8 cellular contexts compared by ENCODE assay signal in the genomic region with DNA sequence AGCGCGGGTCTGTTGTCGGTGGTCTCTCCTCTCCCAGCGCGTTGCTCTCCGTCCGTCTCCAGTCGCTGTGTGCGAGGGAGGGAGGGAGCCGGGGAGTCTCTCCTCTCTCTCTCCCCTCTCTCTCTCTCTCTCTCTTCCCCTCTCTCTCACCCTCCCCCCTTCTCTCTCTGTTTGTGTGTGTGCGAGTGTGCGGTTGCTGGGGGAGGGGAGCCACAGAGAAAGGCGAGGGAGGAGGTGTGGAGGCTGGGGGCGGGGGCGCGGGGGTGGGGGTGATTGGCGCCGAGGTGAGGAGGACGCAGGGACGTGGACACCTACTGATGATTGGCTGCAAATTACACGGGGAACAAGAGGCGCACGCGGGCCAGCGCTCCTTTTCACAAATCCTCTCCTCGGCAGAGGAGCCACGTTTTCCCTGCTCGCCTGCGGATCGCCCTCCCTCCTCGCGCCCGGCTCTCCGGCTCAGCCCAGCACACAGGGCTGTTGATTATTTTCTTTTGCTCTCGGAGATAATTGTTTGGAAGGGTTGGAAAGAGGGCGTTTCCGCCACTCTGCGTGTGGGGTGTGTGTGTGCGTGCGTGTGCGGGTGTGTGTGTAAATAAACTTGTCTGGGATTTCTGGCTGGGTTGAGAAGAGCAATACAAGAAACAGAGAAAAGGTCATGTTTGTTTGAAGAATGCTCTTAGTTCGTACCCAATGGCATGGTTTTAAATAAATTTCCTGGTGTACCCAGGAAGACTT. TPM values are rescaled to one million over a fixed set of nuclear protein-coding genes. Genes with fewer than 3 reads are reported as not detected.
DNase-seq lines count a peak whose midpoint lies in the region; FAIRE-seq and TF ChIP-seq lines count a peak whose summit lies in the region.

A gene (minus strand): TSS at position 73 of the 738 bp plus-strand sequence. CDS start 3,092 bp downstream, outside the sequence.

- H3K27me3 ChIP-seq in BE2C (no peaks in the 10 kb centered on the region), KMS-11 (ENCODE audit: insufficient read depth, low read depth) (no peaks in the 10 kb centered on the region), bronchial epithelial cell (ENCODE audit: control insufficient read depth, insufficient read depth, low read length) (peaks cover 2% of the 10 kb centered on the region), keratinocyte (ENCODE audit: control insufficient read depth, extremely low read depth, insufficient read depth, low read length) (peaks cover 41% of the 10 kb centered on the region)

- H4K20me1 ChIP-seq in KMS-11 (ENCODE audit: insufficient read depth) = no peaks in the 10 kb centered on the region
- H4K20me1 ChIP-seq in keratinocyte (ENCODE audit: control insufficient read depth, extremely low read depth, insufficient read depth, low read length) = no peaks in the 10 kb centered on the region

- peak within 1 kb of the TSS; percentile 95 for H3K27ac ChIP-seq in KMS-11
- H3K27ac ChIP-seq in keratinocyte (ENCODE audit: control insufficient read depth, insufficient read depth, low read length) = no peak within 1 kb of the TSS
- H3K27ac ChIP-seq in skin epidermis = peak within 1 kb of the TSS in 6 of 21 experiments; percentile 19 to 78 (median 51)

- H3K4me3 ChIP-seq in BE2C (ENCODE audit: low read depth, low read length) (peak within 1 kb of the TSS; percentile 93), KMS-11 (IDR thresholded peaks at IDR 0.05; ENCODE audit: insufficient read depth, low read depth, low read length) (no peak within 1 kb of the TSS), bronchial epithelial cell (ENCODE audit: low read depth, low read length) (peak within 1 kb of the TSS; percentile 43), keratinocyte (ENCODE audit: control insufficient read depth in 2 of 3, extremely low read depth in 1 of 3, insufficient read depth in 2 of 3, low read depth in 1 of 3, low read length in 3 of 3) (peak within 1 kb of the TSS; percentile 31 to 71 (median 64)), skin epidermis (peak within 1 kb of the TSS in 6 of 7 experiments; percentile 4 to 49 (median 24))

- H2AFZ ChIP-seq in KMS-11 (ENCODE audit: low read depth) (peak within 1 kb of the TSS; percentile 80), keratinocyte (ENCODE audit: control insufficient read depth, low read length) (peak within 1 kb of the TSS; percentile 77)

- no peaks in the 10 kb centered on the region for H3K9me3 ChIP-seq in BE2C
- no peaks in the 10 kb centered on the region for H3K9me3 ChIP-seq in keratinocyte (ENCODE audit: control insufficient read depth, low read depth, low read length)

- peak within 1 kb of the TSS; percentile 85 for H3K4me2 ChIP-seq in KMS-11
- peak within 1 kb of the TSS; percentile 89 for H3K4me2 ChIP-seq in keratinocyte (ENCODE audit: control insufficient read depth, extremely low read depth, insufficient read depth, low read depth, low read length)

- H3K4me1 ChIP-seq in BE2C (no peaks in the 10 kb centered on the region), KMS-11 (ENCODE audit: low read depth, poor library complexity, severe bottlenecking) (peaks cover 20% of the 10 kb centered on the region), keratinocyte (ENCODE audit: control insufficient read depth, extremely low read depth, insufficient read depth, low read length) (no peaks in the 10 kb centered on the region)

- peak; percentile 86 for DNase-seq in BE2C
- no peak for DNase-seq in GM19239 (ENCODE audit: insufficient read length, low spot score)
- peak; percentile 69 to 74 for DNase-seq in SHP77 (lab: John Stamatoyannopoulos, UW)
- DNase-seq in bronchial epithelial cell (ENCODE audit: low read depth) = peak; percentile 5
- no peak for DNase-seq in keratinocyte (ENCODE audit: low read depth, low spot score)
- DNase-seq in epidermal melanocyte (ENCODE audit: insufficient read length, low spot score) = no peak

- H3K79me2 ChIP-seq in KMS-11 (ENCODE audit: insufficient read depth, low read depth) = peaks cover 39% of the 10 kb centered on the region
- no peaks in the 10 kb centered on the region for H3K79me2 ChIP-seq in keratinocyte (ENCODE audit: control insufficient read depth, insufficient read depth, low read length)

- FAIRE-seq in GM19239 (lab: Jason Lieb, UNC) (peak; percentile 66), bronchial epithelial cell (lab: Jason Lieb, UNC) (no peak), keratinocyte (lab: Jason Lieb, UNC) (no peak)

- TF ChIP-seq CTCF in BE2C (IDR thresholded peaks at IDR 0.05; ENCODE audit: low read depth, low read length) (no peak), KMS-11 (conservative IDR thresholded peaks at IDR 0.05; ENCODE audit: low read depth, low read length) (no peak), bronchial epithelial cell (IDR thresholded peaks at IDR 0.05; ENCODE audit: insufficient read depth, low read length, severe bottlenecking) (no peak), keratinocyte (optimal IDR thresholded peaks at IDR 0.05 in 1 of 3, IDR thresholded peaks at IDR 0.05 in 1 of 3, conservative IDR thresholded peaks at IDR 0.05 in 1 of 3; ENCODE audit: extremely low read depth in 1 of 3, insufficient read depth in 2 of 3, low read length in 3 of 3) (no peak)

- no peaks in the 10 kb centered on the region for H3K36me3 ChIP-seq in BE2C
- no peaks in the 10 kb centered on the region for H3K36me3 ChIP-seq in KMS-11 (ENCODE audit: insufficient read depth)
- H3K36me3 ChIP-seq in bronchial epithelial cell (ENCODE audit: control insufficient read depth, insufficient read depth, low read length) = no peaks in the 10 kb centered on the region
- no peaks in the 10 kb centered on the region for H3K36me3 ChIP-seq in keratinocyte (ENCODE audit: control insufficient read depth in 2 of 2, extremely low read depth in 1 of 2, insufficient read depth in 2 of 2, low read length in 2 of 2)

- dilution Hi-C loops in keratinocyte (cut with MboI; ENCODE audit: extremely low pct_ligation_motif_present, low sequenced_read_pairs) = no loop called here

- H3K9ac ChIP-seq in KMS-11 (peak within 1 kb of the TSS; percentile 93), keratinocyte (ENCODE audit: control insufficient read depth, extremely low read depth, insufficient read depth, low read length) (no peak within 1 kb of the TSS)

- H3K9me1 ChIP-seq in keratinocyte (ENCODE audit: control insufficient read depth, extremely low read depth, insufficient read depth, low read length) = no peaks in the 10 kb centered on the region

RNA-seq across cellular contexts. Expression of the gene that starts here (rescaled TPM):
- 12.3 TPM for polyA plus RNA-seq in BE2C (2012; ENCODE audit: insufficient read depth, insufficient read length, low read depth)
- under 0.01 TPM in 1 of 2 replicates, not detected in the other for total RNA-seq in bronchial epithelial cell
- polyA plus RNA-seq in keratinocyte = 0.01 TPM in 1 of 3 replicates, not detected in the others
- not detected for polyA plus RNA-seq in keratinocyte (2011; ENCODE audit: low read depth)
- not detected in 2 replicates for polyA plus RNA-seq in keratinocyte (2011; cell fraction: cytosol; rRNA removed)
- 0.03 TPM in 1 of 2 replicates, not detected in the other for polyA plus RNA-seq in keratinocyte (2011; cell fraction: nucleus; rRNA removed)
- polyA plus RNA-seq in keratinocyte (2012; ENCODE audit: low replicate concordance) = not detected in 2 replicates
- 0.13 TPM in 1 of 3 replicates, not detected in the others for polyA minus RNA-seq in keratinocyte
- polyA minus RNA-seq in keratinocyte (2011; cell fraction: cytosol; rRNA and poly(A)+ RNA removed) = not detected
- not detected in 2 replicates for polyA minus RNA-seq in keratinocyte (2011; cell fraction: nucleus; rRNA and poly(A)+ RNA removed)

Comparison
In these comparisons a context has a peak if more than half of its experiments do, and no peak if none do; other contexts are left out.
1. Peak in DNase-seq and H3K4me3 ChIP-seq in bronchial epithelial cell; RNA of the gene not detected or under 1 TPM.
2. DNase-seq: peak in BE2C (single experiment) and SHP77 (2 of 2); none in GM19239 (single experiment), keratinocyte (single experiment) and epidermal melanocyte (single experiment).